Comparison of ENCODE assay signal across 8 cellular contexts in genomic region chr6:8102122-8102958, GRCh38. TPM values are rescaled to one million over a fixed set of nuclear protein-coding genes. Genes with fewer than 3 reads are reported as not detected.
DNase-seq lines count a peak whose midpoint lies in the region; TF ChIP-seq lines count a peak whose summit lies in the region.

EEF1E1 (minus strand) TSS chr6:8102548; CDS start chr6:8102521, 27 bp downstream.

- H3K27ac Mint-ChIP-seq in nephron progenitor cell = peak within 1 kb of the TSS; percentile 95
- peak within 1 kb of the TSS; percentile 97 for H3K27ac Mint-ChIP-seq in stimulated activated naive CD8-positive, alpha-beta T cell treated with anti-CD3 and anti-CD28 coated beads, Interleukin-15, Interleukin-2, amounts not matched to agents 100 ng/mL and 50 ng/mL, for 24 hours

- in situ Hi-C loops in G401 (cut with HindIII; ENCODE audit: low sequenced_read_pairs) = no loop called here
- in situ Hi-C loops in HAP-1 (cut with MboI; ENCODE audit: low sequenced_read_pairs) = no loop called here

- H3K4me1 ChIP-seq in HAP-1 = peaks cover 11% of the 10 kb centered on the region

- DNase-seq in G401 (ENCODE audit: low spot score) (peak; percentile 99), HAP-1 (ENCODE audit: low spot score in 2 of 2) (peak; percentile 89 to 97), MG63 (peak; percentile 93), SHP77 (lab: John Stamatoyannopoulos, UW) (peak; percentile 94 to 95), fibroblast of the conjunctiva (ENCODE audit: low read depth) (peak; percentile 90), nephron progenitor cell (peak; percentile 96)
- DNase-seq in activated effector memory CD4-positive, alpha-beta T cell treated with Interleukin-2 at 50 U/mL for 16 hours = peak; percentile 96

- peaks cover 23% of the 10 kb centered on the region for H3K36me3 ChIP-seq in HAP-1 (replicated peaks)
- peaks cover 22% of the 10 kb centered on the region for H3K36me3 ChIP-seq in MG63

- H3K27me3 Mint-ChIP-seq in nephron progenitor cell (ENCODE audit: low read depth, poor library complexity) = peaks cover 18% of the 10 kb centered on the region
- peaks cover 20% of the 10 kb centered on the region for H3K27me3 Mint-ChIP-seq in stimulated activated naive CD8-positive, alpha-beta T cell treated with anti-CD3 and anti-CD28 coated beads, Interleukin-15, Interleukin-2, amounts not matched to agents 100 ng/mL and 50 ng/mL, for 24 hours

- H3K9me3 Mint-ChIP-seq in nephron progenitor cell = no peaks in the 10 kb centered on the region
- peaks cover 3% of the 10 kb centered on the region for H3K9me3 Mint-ChIP-seq in stimulated activated naive CD8-positive, alpha-beta T cell treated with anti-CD3 and anti-CD28 coated beads, Interleukin-15, Interleukin-2, amounts not matched to agents 100 ng/mL and 50 ng/mL, for 24 hours

- peak within 1 kb of the TSS; percentile 99 for H3K4me3 Mint-ChIP-seq in nephron progenitor cell
- H3K4me3 Mint-ChIP-seq in stimulated activated naive CD8-positive, alpha-beta T cell treated with anti-CD3 and anti-CD28 coated beads, Interleukin-15, Interleukin-2, amounts not matched to agents 100 ng/mL and 50 ng/mL, for 24 hours = peak within 1 kb of the TSS; percentile 97

- peak within 1 kb of the TSS; percentile 70 for H3K4me3 ChIP-seq in HAP-1
- H3K4me3 ChIP-seq in MG63 = peak within 1 kb of the TSS; percentile 86

- peaks cover 20% of the 10 kb centered on the region for H3K4me1 Mint-ChIP-seq in nephron progenitor cell
- H3K4me1 Mint-ChIP-seq in stimulated activated naive CD8-positive, alpha-beta T cell treated with anti-CD3 and anti-CD28 coated beads, Interleukin-15, Interleukin-2, amounts not matched to agents 100 ng/mL and 50 ng/mL, for 24 hours (ENCODE audit: low read depth) = peaks cover 38% of the 10 kb centered on the region

- 0 out of 2 replicates have a peak, but pooled peaks cover 4% of the 10 kb centered on the region for H3K27me3 ChIP-seq in HAP-1 (ENCODE audit: low read depth)
- H3K27me3 ChIP-seq in MG63 = no peaks in the 10 kb centered on the region

- H3K9me3 ChIP-seq in HAP-1 (no peaks in the 10 kb centered on the region), MG63 (peaks cover 3% of the 10 kb centered on the region; the same call in 1 of the 2 replicates)

- no peak for TF ChIP-seq CTCF in nephron progenitor cell (IDR thresholded peaks at IDR 0.05)

- H3K36me3 Mint-ChIP-seq in nephron progenitor cell (ENCODE audit: low read depth) = peaks cover 24% of the 10 kb centered on the region
- H3K36me3 Mint-ChIP-seq in stimulated activated naive CD8-positive, alpha-beta T cell treated with anti-CD3 and anti-CD28 coated beads, Interleukin-15, Interleukin-2, amounts not matched to agents 100 ng/mL and 50 ng/mL, for 24 hours (ENCODE audit: low read depth) = peaks cover 28% of the 10 kb centered on the region

RNA-seq across cellular contexts. Expression of gene EEF1E1, which starts in this region (rescaled TPM):
- 162 and 198 TPM in 2 replicates for total RNA-seq in G401 (2014; rRNA removed; shearing (Covaris generic))
- total RNA-seq in MG63 (2014; rRNA removed; shearing (Covaris generic); ENCODE audit: low replicate concordance) = 142 and 179 TPM in 2 replicates

Comparison
In these comparisons a context has a peak if more than half of its experiments do, and no peak if none do; other contexts are left out.
1. Peak in every context shown above with its lines: DNase-seq and H3K4me3 ChIP-seq.